ENCODE assay signal across 1 cellular context in genomic region chr5:149310947-149311675, GRCh38.
TF ChIP-seq lines count a peak whose summit lies in the region.

No MANE protein-coding gene starts in this region.

TF ChIP-seq in endothelial cell of umbilical vein, 7 proteins besides CTCF, POLR2A, EP300 and RAD21:
- peak; percentile 36 for TF ChIP-seq JUN (IDR thresholded peaks at IDR 0.05; ENCODE audit: borderline replicate concordance, insufficient read depth, insufficient read length, low read depth)
- TF ChIP-seq POLR2AphosphoS5 (IDR thresholded peaks at IDR 0.05; ENCODE audit: insufficient read depth, low read depth, low read length): peak; percentile 27
- no peak for TF ChIP-seq MYC (IDR thresholded peaks at IDR 0.05; ENCODE audit: low read depth, low read length)
- no peak for TF ChIP-seq GATA2 (IDR thresholded peaks at IDR 0.05; ENCODE audit: insufficient read depth, insufficient read length, low read depth, low read length)
TF ChIP-seq in endothelial cell of umbilical vein: peak in this region for 2.
